Comparison of ENCODE assay signal across 24 cellular contexts in the genomic region with DNA sequence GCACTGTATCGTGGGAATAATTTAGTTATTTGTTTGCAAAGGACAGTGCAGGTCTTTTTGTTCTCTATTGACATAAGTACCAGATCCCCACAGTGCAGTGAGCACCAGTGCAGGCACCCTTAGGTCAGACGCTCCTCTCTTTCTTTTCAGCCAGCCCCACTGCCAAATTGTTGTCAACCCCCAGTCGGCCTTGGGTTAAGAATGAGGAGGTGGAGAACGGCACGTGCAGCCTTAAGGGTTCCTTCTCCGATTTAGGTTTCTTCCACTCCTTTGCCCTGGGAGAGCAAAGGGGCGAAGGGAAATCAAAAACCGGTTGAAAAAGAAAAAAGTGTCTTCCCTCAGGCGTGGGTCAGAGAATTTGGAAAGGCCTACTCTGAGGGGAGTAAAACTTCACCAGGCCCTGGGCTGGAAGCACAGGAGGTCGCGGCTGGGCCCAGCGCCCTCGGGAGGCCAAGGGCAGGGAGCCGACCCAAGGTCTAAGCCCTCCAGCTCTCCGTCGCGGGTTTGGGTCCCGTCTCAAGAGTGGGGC. TPM values are rescaled to one million over a fixed set of nuclear protein-coding genes. Genes with fewer than 3 reads are reported as not detected.
A peak's percentile ranks its signal among the peaks of the same experiment; 100 is the strongest.
DNase-seq lines count a peak whose midpoint lies in the region; FAIRE-seq and TF ChIP-seq lines count a peak whose summit lies in the region.
"Had no signal": no experiment of that assay in that cellular context is flagged by ENCODE, and none has a peak within 500 bp of the region (broad histone marks: within the 10 kb centered on the region; RNA-seq: fewer than 3 reads in every experiment).

No MANE protein-coding gene starts in this region.

- no TSS peak for BruUV-seq in A673 (replicated peaks; lab: Mats Ljungman, UMichigan)

- H3K23me2 ChIP-seq in H9 (ENCODE audit: insufficient read length, low read depth, low read length, poor library complexity, severe bottlenecking), result peaks cover 11% of the 10 kb centered on the region

- H3K4me1 Mint-ChIP-seq in H9 (peaks cover 27 to 41% of the 10 kb centered on the region in 2 experiments), astrocyte (ENCODE audit: low read depth, unreplicated experiment) (peaks cover 13% of the 10 kb centered on the region)

- no peaks in the 10 kb centered on the region for H3K36me3 Mint-ChIP-seq in H9 (ENCODE audit: insufficient read depth in 1 of 3, low read depth in 3 of 3)
- H3K36me3 Mint-ChIP-seq in astrocyte (ENCODE audit: low read depth, unreplicated experiment), result no peaks in the 10 kb centered on the region

- POLR2A ChIA-PET in A673 (lab: Charles Lee; ENCODE audit: low non-redundant PET), result no interaction called here

- H3K14ac ChIP-seq in H9 (ENCODE audit: insufficient read depth, low read length), result no peak overlapping the region
- no peak overlapping the region for H3K14ac ChIP-seq in mesenchymal stem cell (ENCODE audit: low read length in 2 of 2)

- H2AFZ ChIP-seq in H9 (ENCODE audit: low read length) (no peak overlapping the region), astrocyte (ENCODE audit: low read depth, low read length) (no peak overlapping the region), mesenchymal stem cell (ENCODE audit: low read depth, low read length) (no peak overlapping the region)

- H3K27ac ChIP-seq in A673 (ENCODE audit: low read depth, low read length, poor library complexity, severe bottlenecking), result peak overlapping the region; percentile 82
- no peak overlapping the region for H3K27ac ChIP-seq in H9 (ENCODE audit: insufficient read length, low read depth, low read length)
- H3K27ac ChIP-seq in astrocyte (ENCODE audit: low read depth, low read length), result no peak overlapping the region
- no peak overlapping the region for H3K27ac ChIP-seq in mesenchymal stem cell (ENCODE audit: low read length, poor library complexity, severe bottlenecking)
- H3K27ac ChIP-seq: Peyer's patch, stomach, WERI-Rb-1 had no signal

- H3K27me3 ChIP-seq in A673 (replicated peaks; ENCODE audit: insufficient read depth, low read depth, low read length, poor library complexity) (no peaks in the 10 kb centered on the region), H9 (ENCODE audit: insufficient read depth, low read length) (peaks cover 65% of the 10 kb centered on the region), astrocyte (ENCODE audit: insufficient read depth, low read length) (peaks cover 68% of the 10 kb centered on the region), mesenchymal stem cell (ENCODE audit: control insufficient read depth in 1 of 2, insufficient read depth in 1 of 2, low read length in 2 of 2) (peaks cover 5 to 67% of the 10 kb centered on the region in 2 experiments)

- no peak overlapping the region for H2BK12ac ChIP-seq in H9 (ENCODE audit: insufficient read length, low read depth, low read length)
- H2BK12ac ChIP-seq in mesenchymal stem cell (ENCODE audit: low read length in 2 of 2), result no peak overlapping the region

- H3K4me1 ChIP-seq in A673 (ENCODE audit: insufficient read depth, low read length, poor library complexity, severe bottlenecking) (peaks cover 34% of the 10 kb centered on the region), H9 (ENCODE audit: insufficient read depth, low read length) (no peaks in the 10 kb centered on the region), astrocyte (ENCODE audit: insufficient read depth, low read length) (peaks cover 12% of the 10 kb centered on the region), mesenchymal stem cell (ENCODE audit: control insufficient read depth, insufficient read depth, low read depth, low read length) (peaks cover 28% of the 10 kb centered on the region)

- H3K56ac ChIP-seq in H9 (ENCODE audit: insufficient read length, low read depth, low read length), result no peak overlapping the region

- no peak overlapping the region for H3K18ac ChIP-seq in H9 (ENCODE audit: insufficient read length, low read depth, low read length)
- H3K18ac ChIP-seq in mesenchymal stem cell (ENCODE audit: low read depth in 1 of 2, low read length in 2 of 2), result peak overlapping the region in 1 of 2 experiments; percentile 28

- H3K79me2 ChIP-seq in H9 (ENCODE audit: insufficient read depth, low read length), result no peaks in the 10 kb centered on the region
- no peaks in the 10 kb centered on the region for H3K79me2 ChIP-seq in astrocyte (ENCODE audit: insufficient read depth, low read length)

- no peak overlapping the region for H2BK20ac ChIP-seq in H9 (ENCODE audit: low read depth, low read length, poor library complexity, severe bottlenecking)

- H2BK15ac ChIP-seq in H9 (ENCODE audit: low read depth, low read length) (no peak overlapping the region), mesenchymal stem cell (ENCODE audit: low read depth, poor library complexity, severe bottlenecking) (no peak overlapping the region)

- H4K8ac ChIP-seq in H9 (replicated peaks; ENCODE audit: insufficient read length, low read depth, low read length), result no peak overlapping the region
- H4K8ac ChIP-seq in mesenchymal stem cell (ENCODE audit: low read length), result no peak overlapping the region

- H3K4ac ChIP-seq in H9 (ENCODE audit: low read depth, low read length) (no peak overlapping the region), mesenchymal stem cell (ENCODE audit: low read depth in 1 of 2, low read length in 2 of 2) (peak overlapping the region in 1 of 2 experiments; percentile 26)

- H3K9ac ChIP-seq in H9 (ENCODE audit: extremely low read depth, insufficient read length, low read length), result no peak overlapping the region
- H3K9ac ChIP-seq in astrocyte (ENCODE audit: low read length), result no peak overlapping the region
- no peak overlapping the region for H3K9ac ChIP-seq in mesenchymal stem cell (ENCODE audit: low read length)

- no CpG with 5 or more reads among the region's 18 CpGs for WGBS in H9 (ENCODE audit: extremely low coverage, insufficient read length, low lambda C conversion rate)
- 21% methylated on average over 15 of the region's 18 CpGs for WGBS in mesenchymal stem cell

- H2AK5ac ChIP-seq in H9 (ENCODE audit: insufficient read length, low read length), result no peak overlapping the region
- H2AK5ac ChIP-seq in mesenchymal stem cell (ENCODE audit: low read length, severe bottlenecking), result no peak overlapping the region

- peak overlapping the region; percentile 59 for H3K4me2 ChIP-seq in H9 (ENCODE audit: insufficient read depth, insufficient read length, low read length)
- no peak overlapping the region for H3K4me2 ChIP-seq in astrocyte (ENCODE audit: low read length)
- H3K4me2 ChIP-seq in mesenchymal stem cell (ENCODE audit: low read length, poor library complexity, severe bottlenecking), result peak overlapping the region; percentile 70

- no peaks in the 10 kb centered on the region for H3K9me3 ChIP-seq in A673 (ENCODE audit: low read depth, low read length, poor library complexity, severe bottlenecking)
- no peaks in the 10 kb centered on the region for H3K9me3 ChIP-seq in H9 (ENCODE audit: control insufficient read depth, low read depth, low read length)
- peaks cover 4% of the 10 kb centered on the region for H3K9me3 ChIP-seq in astrocyte (ENCODE audit: insufficient read depth, low read depth, low read length)
- H3K9me3 ChIP-seq in mesenchymal stem cell (ENCODE audit: control insufficient read depth, low read length), result no peaks in the 10 kb centered on the region
- H3K9me3 ChIP-seq: Peyer's patch had no signal

- H2BK120ac ChIP-seq in H9 (ENCODE audit: low read depth, low read length, poor library complexity, severe bottlenecking) (no peak overlapping the region), mesenchymal stem cell (ENCODE audit: low read depth, low read length) (no peak overlapping the region)

- FAIRE-seq in astrocyte (lab: Jason Lieb, UNC), result no peak
- FAIRE-seq: urothelium cell line had no signal

- peaks cover 97% of the 10 kb centered on the region for H3K27me3 Mint-ChIP-seq in H9 (ENCODE audit: low read depth)
- H3K27me3 Mint-ChIP-seq in astrocyte (ENCODE audit: low read depth, unreplicated experiment), result peaks cover 70% of the 10 kb centered on the region

- no peak overlapping the region for H2BK5ac ChIP-seq in H9 (ENCODE audit: insufficient read length, low read length)
- no peak overlapping the region for H2BK5ac ChIP-seq in mesenchymal stem cell (ENCODE audit: low read depth, low read length, poor library complexity, severe bottlenecking)

- H3K36me3 ChIP-seq in A673 (ENCODE audit: insufficient read depth, low read length, poor library complexity, severe bottlenecking) (peaks cover 33% of the 10 kb centered on the region), astrocyte (ENCODE audit: insufficient read depth, low read length) (no peaks in the 10 kb centered on the region), mesenchymal stem cell (ENCODE audit: control insufficient read depth in 1 of 2, insufficient read depth in 2 of 2, low read depth in 1 of 2, low read length in 2 of 2) (peaks cover 0 to 12% of the 10 kb centered on the region in 2 experiments)
- H3K36me3 ChIP-seq: Peyer's patch, stomach, WERI-Rb-1 had no signal

- no peaks in the 10 kb centered on the region for H3K79me1 ChIP-seq in H9 (ENCODE audit: insufficient read depth, low read depth, low read length, poor library complexity, severe bottlenecking)
- H3K79me1 ChIP-seq in mesenchymal stem cell (replicated peaks; ENCODE audit: low read length, poor library complexity, severe bottlenecking), result peaks cover 9% of the 10 kb centered on the region

- H3K27ac Mint-ChIP-seq in H9, result no peak overlapping the region
- H3K27ac Mint-ChIP-seq in astrocyte (ENCODE audit: unreplicated experiment), result no peak overlapping the region
- H3K27ac Mint-ChIP-seq: activated T-cell treated with anti-CD3 and anti-CD28 coated beads, Interleukin-2, amount 50 U/mL, for 24 hours; CD14-positive monocyte had no signal

- H4K91ac ChIP-seq in H9 (ENCODE audit: insufficient read length, low read depth, low read length) (no peak overlapping the region), mesenchymal stem cell (ENCODE audit: low read length) (no peak overlapping the region)

- H3K23ac ChIP-seq in H9 (ENCODE audit: insufficient read length, low read depth, low read length) (no peak overlapping the region), mesenchymal stem cell (ENCODE audit: low read length in 2 of 2) (peak overlapping the region in 1 of 2 experiments; percentile 42)

- DNase-seq in A673 (ENCODE audit: low spot score) (no peak), H9 (peak; percentile 31), astrocyte (ENCODE audit: low read depth) (no peak), mesenchymal stem cell (no peak), DMS 273 (lab: John Stamatoyannopoulos, UW; ENCODE audit: unreplicated experiment) (no peak), middle frontal gyrus (ENCODE audit: extremely low spot score, low spot score) (no peak), OCI-M1 (lab: John Stamatoyannopoulos, UW) (no peak), SHP77 (lab: John Stamatoyannopoulos, UW) (no peak)
- DNase-seq: activated CD4-positive, alpha-beta T cell treated with anti-CD3 and anti-CD28 coated beads, Interleukin-2, amount 50 U/mL, for 4 hours; activated naive CD4-positive, alpha-beta T cell treated with Interleukin-2 at 50 U/mL for 16 hours; activated T-cell treated with anti-CD3 and anti-CD28 coated beads, Interleukin-2, amount 50 U/mL, for 24 hours; central memory CD4-positive, alpha-beta T cell; head of caudate nucleus; Karpas-422; NCI-H1092; NCI-H774; Peyer's patch; stimulated activated CD4-positive, alpha-beta T cell treated with anti-CD3 and anti-CD28 coated beads, Interleukin-2, amount 100 ng/mL, for 48 hours; stomach; T-helper 2 cell; WERI-Rb-1 had no signal

- H4K5ac ChIP-seq in H9 (ENCODE audit: insufficient read length, low read depth, low read length), result no peak overlapping the region

- intact Hi-C loops in A673 (cut with micrococcal nuclease; ENCODE audit: unreplicated experiment), result loop anchor here (2.0 kb wide), 1 partner anchor 95 kb away; no protein-coding TSS in a partner anchor

- H3K4me3 ChIP-seq in A673 (ENCODE audit: low read depth, low read length, poor library complexity, severe bottlenecking), result peak overlapping the region; percentile 63
- H3K4me3 ChIP-seq in astrocyte (ENCODE audit: insufficient read depth, low read depth, low read length), result no peak overlapping the region
- H3K4me3 ChIP-seq in mesenchymal stem cell (ENCODE audit: insufficient read depth in 1 of 2, low read depth in 1 of 2, low read length in 2 of 2), result no peak overlapping the region
- H3K4me3 ChIP-seq: lung, Peyer's patch had no signal

- H3T11ph ChIP-seq in H9 (ENCODE audit: low read length), result no peak overlapping the region

- H3K4me3 Mint-ChIP-seq in H9 (peak overlapping the region in 1 of 2 experiments; percentile 82; a peak in 3 of 5 replicates), astrocyte (ENCODE audit: unreplicated experiment) (peak overlapping the region; percentile 20)
- H3K4me3 Mint-ChIP-seq: activated T-cell treated with anti-CD3 and anti-CD28 coated beads, Interleukin-2, amount 50 U/mL, for 24 hours had no signal

- H3K9me3 Mint-ChIP-seq in H9 (peaks cover 0 to 15% of the 10 kb centered on the region in 2 experiments; a peak in 3 of 5 replicates), astrocyte (ENCODE audit: unreplicated experiment) (peaks cover 3% of the 10 kb centered on the region)
- H3K9me3 Mint-ChIP-seq: activated T-cell treated with anti-CD3 and anti-CD28 coated beads, Interleukin-2, amount 50 U/mL, for 24 hours had no signal

- H4K20me1 ChIP-seq in H9 (ENCODE audit: control insufficient read depth, insufficient read depth, insufficient read length) (no peaks in the 10 kb centered on the region), astrocyte (ENCODE audit: insufficient read depth, low read length) (no peaks in the 10 kb centered on the region)

- TF ChIP-seq CTCF in A673 (conservative IDR thresholded peaks at IDR 0.05; ENCODE audit: low read depth, low read length) (no peak), H9 (conservative IDR thresholded peaks at IDR 0.05) (no peak), astrocyte (IDR thresholded peaks at IDR 0.05; ENCODE audit: insufficient read depth, low read depth, low read length) (no peak)

- CTCF ChIA-PET in A673 (lab: Charles Lee), result no interaction called here

RNA-seq across cellular contexts. Expression of gene PAX9, which starts 4.3 kb away (rescaled TPM):
- total RNA-seq in A673 (2021) (23.4 and 26.2 TPM in 2 replicates), H9 (2021) (not detected in 2 replicates), astrocyte (1.2 and 1.9 TPM in 2 replicates)
- polyA plus RNA-seq in mesenchymal stem cell (2013, experiment 1 of 2), result 0.91 TPM
- 0.92 TPM for polyA plus RNA-seq in mesenchymal stem cell (2013, experiment 2 of 2)
- total RNA-seq: Peyer's patch had no signal
- polyA plus RNA-seq: CD14-positive monocyte had no signal
